In the genomic region with DNA sequence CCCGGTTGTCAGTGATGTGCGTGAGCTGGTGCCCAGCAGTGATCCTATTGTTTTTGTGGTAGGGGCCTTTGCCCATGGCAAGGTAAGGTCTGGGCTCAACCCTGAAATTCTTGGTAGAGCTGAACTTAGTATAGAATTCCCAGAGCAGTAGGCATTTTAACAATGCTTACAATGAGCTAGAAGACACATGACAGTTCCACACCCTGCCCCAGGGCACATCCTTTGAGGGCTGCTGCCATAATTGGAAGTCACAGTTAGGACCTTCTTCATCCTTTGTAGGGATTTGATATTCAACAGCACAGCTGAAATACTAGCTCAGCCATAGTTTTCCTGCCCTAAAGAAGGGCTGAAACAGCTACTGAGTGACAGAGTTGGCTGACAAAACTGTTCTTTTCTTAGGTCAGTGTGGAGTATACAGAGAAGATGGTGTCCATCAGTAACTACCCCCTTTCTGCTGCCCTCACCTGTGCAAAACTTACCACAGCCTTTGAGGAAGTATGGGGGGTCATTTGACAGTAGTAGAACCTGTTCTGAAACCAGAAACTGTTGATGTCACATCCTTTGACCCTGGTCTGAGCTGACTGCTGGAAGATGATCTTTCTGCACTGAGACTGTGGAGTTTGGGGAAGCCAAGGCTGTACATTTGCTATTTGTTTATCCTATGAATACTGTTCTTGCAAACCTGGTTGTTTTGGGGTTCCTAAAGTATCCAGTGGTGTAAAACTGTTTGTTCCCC, we compare ENCODE assay signal across 24 cellular contexts. TPM values are rescaled to one million over a fixed set of nuclear protein-coding genes. Genes with fewer than 3 reads are reported as not detected.
DNase-seq lines count a peak whose midpoint lies in the region; ATAC-seq and TF ChIP-seq lines count a peak whose summit lies in the region.
"Had no signal": no experiment of that assay in that cellular context is flagged by ENCODE, and none has a peak within 500 bp of the region (broad histone marks: within the 10 kb centered on the region; RNA-seq: fewer than 3 reads in every experiment).

No MANE protein-coding gene starts in this region.

- H3K27ac Mint-ChIP-seq in activated naive CD4-positive, alpha-beta T cell treated with anti-CD3 and anti-CD28 coated beads, Interleukin-2, amount 10 ng/mL, durations not matched to agents 7 days and 5 days, result peak overlapping the region; percentile 47
- peak overlapping the region; percentile 60 for H3K27ac Mint-ChIP-seq in T-helper 17 cell
- peak overlapping the region; percentile 37 for H3K27ac Mint-ChIP-seq in endothelial cell (ENCODE audit: unreplicated experiment)
- H3K27ac Mint-ChIP-seq in stimulated activated naive B cell treated with anti-CD40 and anti-IgM and Interleukin-4, amounts not matched to agents 10 μg/mL and 1 μg/mL and 100 μg/mL, for 72 hours, result peak overlapping the region; percentile 90
- H3K27ac Mint-ChIP-seq in H9, result peak overlapping the region in 1 of 3 experiments; percentile 32; a peak in 1 of 7 replicates
- H3K27ac Mint-ChIP-seq: WTC11 had no signal

- no peak for ATAC-seq in T-helper 17 cell
- peak; percentile 27 to 34 for ATAC-seq in stimulated activated naive B cell treated with anti-CD40 and anti-IgM and Interleukin-4, amounts not matched to agents 10 μg/mL and 1 μg/mL and 100 μg/mL, for 72 hours (replicated peaks)
- ATAC-seq: naive thymus-derived CD4-positive, alpha-beta T cell; right cardiac atrium; WTC11 had no signal

- H3K23me2 ChIP-seq in H9 (ENCODE audit: insufficient read length, low read depth, low read length, poor library complexity, severe bottlenecking), result no peaks in the 10 kb centered on the region

- no peak overlapping the region for H3K4ac ChIP-seq in H9 (ENCODE audit: low read depth, low read length)

- H2BK20ac ChIP-seq in H9 (ENCODE audit: low read depth, low read length, poor library complexity, severe bottlenecking), result no peak overlapping the region

- no peak overlapping the region for H3K4me2 ChIP-seq in H9 (ENCODE audit: insufficient read depth, insufficient read length, low read length)
- H3K4me2 ChIP-seq: SK-N-SH had no signal

- no peak for DNase-seq in activated naive CD4-positive, alpha-beta T cell treated with anti-CD3 and anti-CD28 coated beads, Interleukin-2, amount 10 ng/mL, durations not matched to agents 7 days and 5 days
- DNase-seq in activated naive CD4-positive, alpha-beta T cell treated with Interleukin-2 at 50 U/mL for 16 hours, result no peak
- no peak for DNase-seq in T-helper 17 cell
- no peak for DNase-seq in endothelial cell (ENCODE audit: low spot score)
- DNase-seq in stimulated activated naive B cell treated with anti-CD40 and anti-IgM and Interleukin-4, amounts not matched to agents 10 μg/mL and 1 μg/mL and 100 μg/mL, for 72 hours, result no peak
- DNase-seq in hypothalamus (lab: John Stamatoyannopoulos, UW), result no peak
- DNase-seq in H9, result no peak
- no peak for DNase-seq in D341Med (ENCODE audit: low spot score)
- DNase-seq: ACHN; activated CD8-positive, alpha-beta memory T cell treated with anti-CD3 and anti-CD28 coated beads for 24 hours; anterior cingulate cortex; C1 segment of cervical spinal cord; cortex of kidney; naive thymus-derived CD4-positive, alpha-beta T cell; NCI-H146; NCI-H526 treated with DMSO at 0.1 percent for 48 hours; SK-N-SH; stimulated activated CD8-positive, alpha-beta memory T cell treated with anti-CD3 and anti-CD28 coated beads, Interleukin-4, amount 100 ng/mL, for 48 hours had no signal

- no peak overlapping the region for H3K14ac ChIP-seq in H9 (ENCODE audit: insufficient read depth, low read length)

- H2BK120ac ChIP-seq in H9 (ENCODE audit: low read depth, low read length, poor library complexity, severe bottlenecking), result no peak overlapping the region

- H2BK5ac ChIP-seq in H9 (ENCODE audit: insufficient read length, low read length), result no peak overlapping the region

- no CpG with 5 or more reads among the region's 2 CpGs for WGBS in H9 (ENCODE audit: extremely low coverage, insufficient read length, low lambda C conversion rate)

- CTCF ChIA-PET in activated naive CD4-positive, alpha-beta T cell treated with anti-CD3 and anti-CD28 coated beads, Interleukin-2, amount 10 ng/mL, durations not matched to agents 7 days and 5 days (lab: Charles Lee), result interaction anchor here (0.9 to 1.9 kb wide), 4 partner anchors 11 to 117 kb away, joined by 3 to 4 read pairs (median 3); no protein-coding TSS in a partner anchor

- TF ChIP-seq CTCF in endothelial cell (IDR thresholded peaks at IDR 0.05; ENCODE audit: unreplicated experiment) (no peak), H9 (conservative IDR thresholded peaks at IDR 0.05) (no peak)

- H3K9ac ChIP-seq in H9 (ENCODE audit: extremely low read depth, insufficient read length, low read length), result no peak overlapping the region
- H3K9ac ChIP-seq: SK-N-SH had no signal

- no peak overlapping the region for H3K4me3 Mint-ChIP-seq in activated naive CD4-positive, alpha-beta T cell treated with anti-CD3 and anti-CD28 coated beads, Interleukin-2, amount 10 ng/mL, durations not matched to agents 7 days and 5 days
- H3K4me3 Mint-ChIP-seq in T-helper 17 cell, result no peak overlapping the region
- peak overlapping the region; percentile 9 for H3K4me3 Mint-ChIP-seq in endothelial cell (ENCODE audit: unreplicated experiment)
- no peak overlapping the region for H3K4me3 Mint-ChIP-seq in stimulated activated naive B cell treated with anti-CD40 and anti-IgM and Interleukin-4, amounts not matched to agents 10 μg/mL and 1 μg/mL and 100 μg/mL, for 72 hours
- no peak overlapping the region for H3K4me3 Mint-ChIP-seq in H9
- H3K4me3 Mint-ChIP-seq: naive thymus-derived CD4-positive, alpha-beta T cell; WTC11 had no signal

- no peak overlapping the region for H2AK5ac ChIP-seq in H9 (ENCODE audit: insufficient read length, low read length)

- H4K5ac ChIP-seq in H9 (ENCODE audit: insufficient read length, low read depth, low read length), result no peak overlapping the region

- no peak overlapping the region for H4K91ac ChIP-seq in H9 (ENCODE audit: insufficient read length, low read depth, low read length)

- H3K27me3 Mint-ChIP-seq in activated naive CD4-positive, alpha-beta T cell treated with anti-CD3 and anti-CD28 coated beads, Interleukin-2, amount 10 ng/mL, durations not matched to agents 7 days and 5 days, result no peaks in the 10 kb centered on the region
- H3K27me3 Mint-ChIP-seq in T-helper 17 cell (no peaks in the 10 kb centered on the region), endothelial cell (ENCODE audit: unreplicated experiment) (peaks cover 10% of the 10 kb centered on the region), H9 (ENCODE audit: low read depth) (no peaks in the 10 kb centered on the region; the same call in 1 of the 2 replicates)
- no peaks in the 10 kb centered on the region for H3K27me3 Mint-ChIP-seq in stimulated activated naive B cell treated with anti-CD40 and anti-IgM and Interleukin-4, amounts not matched to agents 10 μg/mL and 1 μg/mL and 100 μg/mL, for 72 hours
- H3K27me3 Mint-ChIP-seq: naive thymus-derived CD4-positive, alpha-beta T cell had no signal

- no peak overlapping the region for H2BK15ac ChIP-seq in H9 (ENCODE audit: low read depth, low read length)

- H3K9me3 ChIP-seq in T-helper 17 cell (ENCODE audit: control insufficient read depth, low read length, poor library complexity, severe bottlenecking) (no peaks in the 10 kb centered on the region), H9 (ENCODE audit: control insufficient read depth, low read depth, low read length) (no peaks in the 10 kb centered on the region)
- H3K9me3 ChIP-seq: HAP-1, ovary, SK-N-SH had no signal

- H3K4me1 Mint-ChIP-seq in activated naive CD4-positive, alpha-beta T cell treated with anti-CD3 and anti-CD28 coated beads, Interleukin-2, amount 10 ng/mL, durations not matched to agents 7 days and 5 days, result peaks cover 39% of the 10 kb centered on the region
- H3K4me1 Mint-ChIP-seq in T-helper 17 cell (peaks cover 30% of the 10 kb centered on the region), endothelial cell (ENCODE audit: unreplicated experiment) (peaks cover 9% of the 10 kb centered on the region), H9 (peaks cover 7 to 15% of the 10 kb centered on the region in 2 experiments)
- peaks cover 22 to 54% of the 10 kb centered on the region in 2 donors for H3K4me1 Mint-ChIP-seq in stimulated activated naive B cell treated with anti-CD40 and anti-IgM and Interleukin-4, amounts not matched to agents 10 μg/mL and 1 μg/mL and 100 μg/mL, for 72 hours

- H3K23ac ChIP-seq in H9 (ENCODE audit: insufficient read length, low read depth, low read length), result no peak overlapping the region

- H3K79me1 ChIP-seq in H9 (ENCODE audit: insufficient read depth, low read depth, low read length, poor library complexity, severe bottlenecking), result no peaks in the 10 kb centered on the region

- peaks cover 5% of the 10 kb centered on the region; the same call in 1 of the 2 replicates for H3K79me2 ChIP-seq in H9 (ENCODE audit: insufficient read depth, low read length)

- H2BK12ac ChIP-seq in H9 (ENCODE audit: insufficient read length, low read depth, low read length), result no peak overlapping the region

- peaks cover 45% of the 10 kb centered on the region for H3K36me3 Mint-ChIP-seq in activated naive CD4-positive, alpha-beta T cell treated with anti-CD3 and anti-CD28 coated beads, Interleukin-2, amount 10 ng/mL, durations not matched to agents 7 days and 5 days
- H3K36me3 Mint-ChIP-seq in T-helper 17 cell (ENCODE audit: low read depth), result peaks cover 2% of the 10 kb centered on the region
- peaks cover 34% of the 10 kb centered on the region for H3K36me3 Mint-ChIP-seq in endothelial cell (ENCODE audit: low read depth, unreplicated experiment)
- H3K36me3 Mint-ChIP-seq in stimulated activated naive B cell treated with anti-CD40 and anti-IgM and Interleukin-4, amounts not matched to agents 10 μg/mL and 1 μg/mL and 100 μg/mL, for 72 hours, result peaks cover 41 to 71% of the 10 kb centered on the region in 2 donors
- peaks cover 26 to 79% (median 72%) of the 10 kb centered on the region in 3 experiments; a peak in 6 of 7 replicates for H3K36me3 Mint-ChIP-seq in H9 (ENCODE audit: insufficient read depth in 1 of 3, low read depth in 3 of 3)

- no peak overlapping the region for H3T11ph ChIP-seq in H9 (ENCODE audit: low read length)

- no peak overlapping the region for H4K8ac ChIP-seq in H9 (replicated peaks; ENCODE audit: insufficient read length, low read depth, low read length)

- H4K20me1 ChIP-seq in H9 (ENCODE audit: control insufficient read depth, insufficient read depth, insufficient read length), result no peaks in the 10 kb centered on the region

- H2AFZ ChIP-seq in H9 (ENCODE audit: low read length), result no peak overlapping the region

- H3K27me3 ChIP-seq in H9 (ENCODE audit: insufficient read depth, low read length), result no peaks in the 10 kb centered on the region
- H3K27me3 ChIP-seq: cardiac muscle cell, ovary had no signal

- H3K9me3 Mint-ChIP-seq in activated naive CD4-positive, alpha-beta T cell treated with anti-CD3 and anti-CD28 coated beads, Interleukin-2, amount 10 ng/mL, durations not matched to agents 7 days and 5 days, result no peaks in the 10 kb centered on the region
- H3K9me3 Mint-ChIP-seq in endothelial cell (ENCODE audit: unreplicated experiment) (no peaks in the 10 kb centered on the region), H9 (no peaks in the 10 kb centered on the region; a peak in 1 of 5 replicates)
- no peaks in the 10 kb centered on the region for H3K9me3 Mint-ChIP-seq in stimulated activated naive B cell treated with anti-CD40 and anti-IgM and Interleukin-4, amounts not matched to agents 10 μg/mL and 1 μg/mL and 100 μg/mL, for 72 hours
- H3K9me3 Mint-ChIP-seq: naive thymus-derived CD4-positive, alpha-beta T cell; WTC11 had no signal

- no peaks in the 10 kb centered on the region for H3K4me1 ChIP-seq in H9 (ENCODE audit: insufficient read depth, low read length)

- no peak overlapping the region for H3K18ac ChIP-seq in H9 (ENCODE audit: insufficient read length, low read depth, low read length)

- H3K27ac ChIP-seq in H9 (ENCODE audit: insufficient read length, low read depth, low read length), result no peak overlapping the region
- H3K27ac ChIP-seq: cardiac muscle cell, ovary had no signal

- no peak overlapping the region for H3K56ac ChIP-seq in H9 (ENCODE audit: insufficient read length, low read depth, low read length)

RNA-seq across cellular contexts. Expression of a gene that starts 4.8 kb away (rescaled TPM):
- 10 to 100 TPM; 36.2 to 36.9 TPM for total RNA-seq in T-helper 17 cell
- total RNA-seq in endothelial cell (ENCODE audit: unreplicated experiment), result 37.3 TPM
- total RNA-seq in H9 (2021), result 62.7 and 67.4 TPM in 2 replicates

RNA-seq across cellular contexts. Expression of a gene that starts 5.0 kb away (rescaled TPM):
- total RNA-seq in T-helper 17 cell (100 to 1,000 TPM; 145 to 150 TPM), endothelial cell (ENCODE audit: unreplicated experiment) (288 TPM), H9 (2021) (370 and 383 TPM in 2 replicates)

RNA-seq across cellular contexts. Expression of a gene that starts 24.3 kb away (rescaled TPM):
- 100 to 1,000 TPM; 115 to 177 TPM for total RNA-seq in T-helper 17 cell
- 22.1 TPM for total RNA-seq in endothelial cell (ENCODE audit: unreplicated experiment)
- 18.2 and 19.8 TPM in 2 replicates for total RNA-seq in H9 (2021)

RNA-seq across cellular contexts. Expression of a gene that starts 31.6 kb away (rescaled TPM):
- total RNA-seq in T-helper 17 cell, result 100 to 1,000 TPM; 192 to 226 TPM
- 225 TPM for total RNA-seq in endothelial cell (ENCODE audit: unreplicated experiment)
- 195 TPM in 2 replicates for total RNA-seq in H9 (2021)

RNA-seq across cellular contexts. Expression of a gene that starts 31.8 kb away (rescaled TPM):
- total RNA-seq in T-helper 17 cell, result not detected
- not detected for total RNA-seq in endothelial cell (ENCODE audit: unreplicated experiment)
- total RNA-seq in H9 (2021), result not detected in 2 replicates
- total RNA-seq: cardiac muscle cell; mesenteric fat pad; naive thymus-derived CD4-positive, alpha-beta T cell; ovary; right cardiac atrium; WTC11 had no signal
